8 cellular contexts compared by ENCODE assay signal in the genomic region with DNA sequence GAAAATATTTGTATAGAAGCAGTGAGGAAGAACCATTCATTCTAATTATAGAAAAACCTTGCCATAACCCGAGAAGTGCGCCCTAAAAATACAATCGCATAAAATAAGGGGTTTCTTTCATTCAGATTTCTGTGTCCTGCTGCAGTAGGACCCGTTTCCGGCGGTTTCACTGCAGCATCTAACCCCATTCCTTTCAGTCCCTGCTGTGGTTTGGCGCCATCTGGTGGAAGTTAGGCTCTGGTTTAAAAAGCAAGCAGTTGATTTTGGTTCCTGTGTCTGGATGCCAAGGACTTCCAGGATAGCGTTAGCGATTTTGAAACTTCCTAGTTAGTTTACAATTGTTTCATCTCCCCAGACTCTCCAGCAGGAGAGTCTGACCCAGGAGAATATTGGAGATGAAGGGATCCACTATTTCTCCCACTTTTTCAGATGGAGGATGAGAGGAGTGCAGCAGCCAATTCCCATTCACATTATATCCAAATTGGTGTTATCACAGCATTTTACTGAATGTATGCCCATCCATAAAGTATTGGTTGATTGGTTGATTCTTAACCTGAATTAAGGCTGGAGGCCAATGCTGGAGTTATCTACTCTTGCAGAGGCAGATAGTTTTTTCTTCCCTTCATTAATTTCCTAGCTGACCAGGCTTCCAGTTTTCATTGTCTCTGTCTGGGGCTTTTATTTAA.
DNase-seq lines count a peak whose midpoint lies in the region; ATAC-seq lines count a peak whose summit lies in the region.

No MANE protein-coding gene starts in this region.

- no peak overlapping the region for H3K27ac ChIP-seq in CD8-positive, alpha-beta memory T cell (ENCODE audit: low read depth, low read length)
- H3K27ac ChIP-seq in mesendoderm (ENCODE audit: low read depth, low read length) = no peak overlapping the region

- H3K18ac ChIP-seq in mesendoderm (ENCODE audit: low read length) = no peak overlapping the region

- H3K9me3 ChIP-seq in CD8-positive, alpha-beta memory T cell (ENCODE audit: low read length) = no peaks in the 10 kb centered on the region
- no peaks in the 10 kb centered on the region for H3K9me3 ChIP-seq in endocrine pancreas (ENCODE audit: control insufficient read depth, low read length)

- H3K4me3 ChIP-seq in CD8-positive, alpha-beta memory T cell (ENCODE audit: low read length) = no peak overlapping the region
- peak overlapping the region; percentile 66 for H3K4me3 ChIP-seq in endocrine pancreas (ENCODE audit: control insufficient read depth, insufficient read depth, low read length)
- no peak overlapping the region for H3K4me3 ChIP-seq in mesendoderm (ENCODE audit: low read length)

- CTCF ChIA-PET in CD8-positive, alpha-beta memory T cell (lab: Charles Lee) = interaction anchor here (1.1 kb wide), 1 partner anchor 17 kb away, joined by 3 read pairs; no protein-coding TSS in a partner anchor
- CTCF ChIA-PET in activated CD4-positive, alpha-beta memory T cell treated with anti-CD3 and anti-CD28 coated beads, Interleukin-2, amount 10 ng/mL, durations not matched to agents 7 days and 5 days (lab: Charles Lee) = interaction anchor here (0.7 to 1.1 kb wide), 4 partner anchors 21 to 529 kb away, joined by 3 to 4 read pairs (median 3); no protein-coding TSS in a partner anchor

- no peaks in the 10 kb centered on the region for H3K79me2 ChIP-seq in mesendoderm (ENCODE audit: control insufficient read depth, insufficient read depth, low read length)

- H3K4me2 ChIP-seq in mesendoderm (ENCODE audit: low read length) = no peak overlapping the region

- DNase-seq in CD8-positive, alpha-beta memory T cell = peak; percentile 20 to 65 (median 33)
- DNase-seq in NCI-H748 (lab: John Stamatoyannopoulos, UW; ENCODE audit: unreplicated experiment) (peak; percentile 94), mesendoderm (peak; percentile 92)
- DNase-seq in activated CD4-positive, alpha-beta memory T cell treated with anti-CD3 and anti-CD28 coated beads, Interleukin-2, amount 10 ng/mL, durations not matched to agents 7 days and 5 days = peak; percentile 61
- DNase-seq in stimulated activated CD8-positive, alpha-beta memory T cell treated with anti-CD3 and anti-CD28 coated beads, Interleukin-2, amount 100 ng/mL, for 1 hour (ENCODE audit: low read depth in 2 of 2) = peak; percentile 29 to 39

- POLR2A ChIA-PET in CD8-positive, alpha-beta memory T cell (lab: Charles Lee) = no interaction called here
- POLR2A ChIA-PET in activated CD4-positive, alpha-beta memory T cell treated with anti-CD3 and anti-CD28 coated beads, Interleukin-2, amount 10 ng/mL, durations not matched to agents 7 days and 5 days (lab: Charles Lee) = no interaction called here

- no peak overlapping the region for H3K56ac ChIP-seq in mesendoderm (ENCODE audit: low read length)

- H4K8ac ChIP-seq in mesendoderm (ENCODE audit: low read depth, low read length) = no peak overlapping the region

- H3K9ac ChIP-seq in endocrine pancreas (ENCODE audit: control insufficient read depth, insufficient read depth, low read length) = no peak overlapping the region
- H3K9ac ChIP-seq in mesendoderm (ENCODE audit: low read length) = no peak overlapping the region

- no peaks in the 10 kb centered on the region for H3K4me1 ChIP-seq in CD8-positive, alpha-beta memory T cell (ENCODE audit: insufficient read depth, low read length)
- H3K4me1 ChIP-seq in endocrine pancreas (ENCODE audit: control insufficient read depth, insufficient read depth, low read length) (peaks cover 4% of the 10 kb centered on the region), mesendoderm (ENCODE audit: control insufficient read depth, low read depth, low read length) (no peaks in the 10 kb centered on the region)

- no peaks in the 10 kb centered on the region for H3K36me3 ChIP-seq in CD8-positive, alpha-beta memory T cell (ENCODE audit: insufficient read depth, low read length)
- H3K36me3 ChIP-seq in endocrine pancreas (ENCODE audit: control insufficient read depth, insufficient read depth, low read length) = no peaks in the 10 kb centered on the region
- no peaks in the 10 kb centered on the region for H3K36me3 ChIP-seq in mesendoderm (ENCODE audit: control insufficient read depth, insufficient read depth, low read length)

- no peak overlapping the region for H2BK5ac ChIP-seq in mesendoderm (ENCODE audit: low read length)

- no peak overlapping the region for H2BK120ac ChIP-seq in mesendoderm (ENCODE audit: low read depth, low read length)

- no peaks in the 10 kb centered on the region for H3K27me3 ChIP-seq in CD8-positive, alpha-beta memory T cell (ENCODE audit: insufficient read depth, low read length, poor library complexity, severe bottlenecking)
- no peaks in the 10 kb centered on the region for H3K27me3 ChIP-seq in endocrine pancreas (ENCODE audit: control insufficient read depth, insufficient read depth, low read length)
- H3K27me3 ChIP-seq in mesendoderm (ENCODE audit: insufficient read depth, low read length, poor library complexity) = no peaks in the 10 kb centered on the region

- H3K23ac ChIP-seq in mesendoderm (ENCODE audit: low read length) = no peak overlapping the region

- no peaks in the 10 kb centered on the region for H3K79me1 ChIP-seq in mesendoderm (ENCODE audit: low read length)

- H3K4me3 Mint-ChIP-seq in CD8-positive, alpha-beta memory T cell = no peak overlapping the region
- H3K4me3 Mint-ChIP-seq in activated CD4-positive, alpha-beta memory T cell treated with anti-CD3 and anti-CD28 coated beads, Interleukin-2, amount 10 ng/mL, durations not matched to agents 7 days and 5 days = no peak overlapping the region

- no peaks in the 10 kb centered on the region for H3K36me3 Mint-ChIP-seq in CD8-positive, alpha-beta memory T cell
- H3K36me3 Mint-ChIP-seq in activated CD4-positive, alpha-beta memory T cell treated with anti-CD3 and anti-CD28 coated beads, Interleukin-2, amount 10 ng/mL, durations not matched to agents 7 days and 5 days (ENCODE audit: low read depth) = no peaks in the 10 kb centered on the region

- H2BK15ac ChIP-seq in mesendoderm (replicated peaks; ENCODE audit: low read depth) = no peak overlapping the region

- no CpG with 5 or more reads among the region's 9 CpGs for WGBS in mesendoderm (ENCODE audit: extremely low coverage, insufficient coverage, low lambda C conversion rate)

- H3K27me3 Mint-ChIP-seq in CD8-positive, alpha-beta memory T cell = peaks cover 0 to 2% of the 10 kb centered on the region in 2 donors
- H3K27me3 Mint-ChIP-seq in activated CD4-positive, alpha-beta memory T cell treated with anti-CD3 and anti-CD28 coated beads, Interleukin-2, amount 10 ng/mL, durations not matched to agents 7 days and 5 days = no peaks in the 10 kb centered on the region

- no peaks in the 10 kb centered on the region for H3K9me3 Mint-ChIP-seq in CD8-positive, alpha-beta memory T cell
- H3K9me3 Mint-ChIP-seq in activated CD4-positive, alpha-beta memory T cell treated with anti-CD3 and anti-CD28 coated beads, Interleukin-2, amount 10 ng/mL, durations not matched to agents 7 days and 5 days = no peaks in the 10 kb centered on the region

- peaks cover 0 to 4% (median 0%) of the 10 kb centered on the region in 3 donors for H3K4me1 Mint-ChIP-seq in CD8-positive, alpha-beta memory T cell
- H3K4me1 Mint-ChIP-seq in activated CD4-positive, alpha-beta memory T cell treated with anti-CD3 and anti-CD28 coated beads, Interleukin-2, amount 10 ng/mL, durations not matched to agents 7 days and 5 days = no peaks in the 10 kb centered on the region

- no peak overlapping the region for H2AK5ac ChIP-seq in mesendoderm (ENCODE audit: low read length)

- no peak overlapping the region for H4K5ac ChIP-seq in mesendoderm (ENCODE audit: low read length)

- no peak overlapping the region for H3K27ac Mint-ChIP-seq in CD8-positive, alpha-beta memory T cell
- H3K27ac Mint-ChIP-seq in activated CD4-positive, alpha-beta memory T cell treated with anti-CD3 and anti-CD28 coated beads, Interleukin-2, amount 10 ng/mL, durations not matched to agents 7 days and 5 days = no peak overlapping the region

- ATAC-seq in GM19452 (IDR thresholded peaks at IDR 0.05; ENCODE audit: unreplicated experiment) (peak; percentile 87), HG03558 (IDR thresholded peaks at IDR 0.05; ENCODE audit: extremely low read depth, unreplicated experiment) (peak; percentile 82)

- H3K4ac ChIP-seq in mesendoderm (ENCODE audit: low read depth, low read length) = no peak overlapping the region

Comparison
In these comparisons a context has a peak if more than half of its experiments do, and no peak if none do; other contexts are left out.
1. DNase-seq: peak in every context shown above with its lines; median percentile 94 in NCI-H748; 92 in mesendoderm; 61 in activated CD4-positive, alpha-beta memory T cell treated with anti-CD3 and anti-CD28 coated beads, Interleukin-2, amount 10 ng/mL, durations not matched to agents 7 days and 5 days; 34 in stimulated activated CD8-positive, alpha-beta memory T cell treated with anti-CD3 and anti-CD28 coated beads, Interleukin-2, amount 100 ng/mL, for 1 hour; 33 in CD8-positive, alpha-beta memory T cell.